Comparison of ENCODE assay signal across 1 cellular context in genomic region chr12:111328138-111328537, GRCh38.
TF ChIP-seq lines count a peak whose summit lies in the region.

No MANE protein-coding gene starts in this region.

TF ChIP-seq in IMR-90, 13 proteins besides CTCF, POLR2A, EP300 and RAD21 (continued from another document):
- TF ChIP-seq USF2 (IDR thresholded peaks at IDR 0.05; ENCODE audit: low read depth, low read length): no peak
- no peak for TF ChIP-seq FOS (IDR thresholded peaks at IDR 0.05; ENCODE audit: low read depth, low read length)
- no peak for TF ChIP-seq BHLHE40 (IDR thresholded peaks at IDR 0.05; ENCODE audit: low read depth, low read length)
- TF ChIP-seq RFX5 (IDR thresholded peaks at IDR 0.05; ENCODE audit: low read depth, low read length): no peak
- no peak for TF ChIP-seq ELK1 (IDR thresholded peaks at IDR 0.05; ENCODE audit: borderline replicate concordance, low read depth, low read length)
- no peak for TF ChIP-seq RCOR1 (IDR thresholded peaks at IDR 0.05; ENCODE audit: insufficient replicate concordance, low read length)
- no peak for TF ChIP-seq SMC3 (IDR thresholded peaks at IDR 0.05; ENCODE audit: low read depth, low read length)
- TF ChIP-seq CHD1 (IDR thresholded peaks at IDR 0.05; ENCODE audit: low read depth, low read length): no peak
